Comparison of ENCODE assay signal across 1 cellular context in the genomic region with DNA sequence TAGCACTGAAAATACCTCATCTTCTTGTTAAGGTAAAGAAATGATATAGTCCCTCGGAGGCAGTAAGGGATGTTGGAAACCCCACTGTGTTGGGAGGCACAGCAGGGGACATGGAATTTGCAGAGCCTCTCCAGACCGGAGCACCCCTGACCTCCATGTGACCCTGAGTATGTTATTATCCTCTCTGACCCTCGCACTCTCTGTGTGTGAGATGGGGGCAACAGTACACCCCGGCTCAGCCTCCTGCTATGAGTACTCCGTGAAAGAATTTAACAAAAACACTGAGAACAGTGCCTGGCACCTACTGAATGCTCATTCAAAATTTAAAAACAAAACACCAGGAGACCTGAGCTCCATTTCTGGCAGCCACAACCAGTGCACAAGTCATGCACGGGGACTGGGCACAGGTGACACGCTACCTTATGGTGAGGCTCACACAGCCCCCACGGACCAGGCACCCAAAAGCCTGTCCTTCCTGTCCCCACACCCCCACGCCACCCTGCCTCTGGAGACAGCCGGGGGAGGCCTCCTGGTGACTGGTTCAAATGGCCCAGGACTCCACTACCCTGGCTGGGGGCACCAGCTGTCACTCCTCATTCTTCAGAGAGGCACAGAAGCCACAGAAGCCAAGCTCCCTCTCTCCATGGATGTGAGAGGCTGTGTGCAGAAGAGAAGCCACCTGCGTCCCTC.
A peak's percentile ranks its signal among the peaks of the same experiment; 100 is the strongest.
TF ChIP-seq lines count a peak whose summit lies in the region.

No MANE protein-coding gene starts in this region.

TF ChIP-seq in H1, 55 proteins besides CTCF, POLR2A, EP300 and RAD21:
- TF ChIP-seq TEAD4 (IDR thresholded peaks at IDR 0.05; ENCODE audit: low read depth, low read length): peak; percentile 48; the same call in 1 of the 2 replicates
- TF ChIP-seq EGR1 (IDR thresholded peaks at IDR 0.05; ENCODE audit: borderline replicate concordance, low read depth, low read length): no peak
- TF ChIP-seq RXRA (IDR thresholded peaks at IDR 0.05; ENCODE audit: insufficient read depth, low read depth, low read length): peak; percentile 85; the same call in 1 of the 2 replicates
